ENCODE assay signal across 14 cellular contexts in the genomic region with DNA sequence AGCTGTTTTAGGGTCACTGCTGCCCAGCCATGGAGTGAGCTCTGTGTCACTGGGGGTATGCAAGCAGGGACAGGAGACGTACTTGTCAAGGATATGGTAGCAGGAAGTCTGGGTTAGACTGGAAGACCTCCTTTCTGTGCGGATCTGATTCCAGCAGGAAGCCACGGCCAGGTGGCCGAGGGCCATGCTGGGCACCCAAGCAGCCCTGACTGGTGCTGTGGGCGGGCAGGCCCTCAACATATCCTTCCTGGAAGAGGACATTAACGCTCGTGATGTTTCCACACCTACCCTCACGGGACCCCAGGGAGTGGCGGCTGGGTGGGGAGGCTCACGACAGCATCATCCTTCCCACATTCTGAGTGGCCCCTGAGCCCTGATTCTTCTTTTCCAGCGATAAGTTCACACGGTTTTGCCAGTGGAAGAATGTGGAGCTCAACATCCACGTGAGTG. TPM values are rescaled to one million over a fixed set of nuclear protein-coding genes. Genes with fewer than 3 reads are reported as not detected.
DNase-seq lines count a peak whose midpoint lies in the region; ATAC-seq and TF ChIP-seq lines count a peak whose summit lies in the region.
"Had no signal": no experiment of that assay in that cellular context is flagged by ENCODE, and none has a peak within 500 bp of the region (broad histone marks: within the 10 kb centered on the region; RNA-seq: fewer than 3 reads in every experiment).

No MANE protein-coding gene starts in this region.

- no peak for TF ChIP-seq EP300 in SK-N-SH (IDR thresholded peaks at IDR 0.05; ENCODE audit: borderline replicate concordance in 1 of 2, low read depth in 1 of 2, low read length in 1 of 2)

- WGBS in SK-N-SH (ENCODE audit: low lambda C conversion rate) = 95% methylated on average over 13 of the region's 13 CpGs

- no peak for DNase-seq in effector memory CD4-positive, alpha-beta T cell
- peak; percentile 68 for DNase-seq in osteoblast (ENCODE audit: insufficient read length, low spot score, missing footprints)
- no peak for DNase-seq in SK-N-SH
- no peak for DNase-seq in DMS 273 treated with DMSO at 0.1 percent for 48 hours (lab: John Stamatoyannopoulos, UW)
- DNase-seq in NCI-H524 (lab: John Stamatoyannopoulos, UW) = no peak
- DNase-seq: gastrocnemius medialis; nucleus accumbens; SHP77 treated with DMSO at 0.1 percent for 48 hours; stimulated activated CD4-positive, alpha-beta T cell treated with anti-CD3 and anti-CD28 coated beads, Interleukin-2, amount 100 ng/mL, for 24 hours had no signal

- peaks cover 80 to 90% (median 89%) of the 10 kb centered on the region in 11 experiments for H3K36me3 ChIP-seq in BLaER1 treated with 17β-estradiol and CSF1 and Interleukin-3, amounts not matched to agents 10 nM and 100 nM
- H3K36me3 ChIP-seq in effector memory CD4-positive, alpha-beta T cell (ENCODE audit: control insufficient read depth, insufficient read depth, low read length) = peaks cover 78% of the 10 kb centered on the region
- H3K36me3 ChIP-seq in osteoblast (ENCODE audit: insufficient read depth, low read length) = peaks cover 53% of the 10 kb centered on the region
- H3K36me3 ChIP-seq in SK-N-SH (replicated peaks in 1 of 2; ENCODE audit: control insufficient read depth in 1 of 2, insufficient read depth in 2 of 2, low read length in 1 of 2) = peaks cover 3 to 58% of the 10 kb centered on the region in 2 experiments

- no peak overlapping the region for H2AFZ ChIP-seq in osteoblast (ENCODE audit: low read length)
- no peak overlapping the region for H2AFZ ChIP-seq in SK-N-SH (ENCODE audit: low read depth)

- no peaks in the 10 kb centered on the region for H3K9me2 ChIP-seq in SK-N-SH

- peaks cover 0 to 8% (median 0%) of the 10 kb centered on the region in 11 experiments; a peak in 2 of 22 replicates for H4K20me1 ChIP-seq in BLaER1 treated with 17β-estradiol and CSF1 and Interleukin-3, amounts not matched to agents 10 nM and 100 nM
- H4K20me1 ChIP-seq in osteoblast (ENCODE audit: insufficient read depth, low read length) (peaks cover 3% of the 10 kb centered on the region), SK-N-SH (ENCODE audit: insufficient read depth) (0 out of 2 replicates have a peak, but pooled peaks cover 6% of the 10 kb centered on the region)

- H3K36me3 Mint-ChIP-seq in IgD-negative memory B cell = no peaks in the 10 kb centered on the region

- TF ChIP-seq CTCF in osteoblast (IDR thresholded peaks at IDR 0.05; ENCODE audit: extremely low read depth, low read depth, low read length) = no peak
- no peak for TF ChIP-seq CTCF in SK-N-SH (IDR thresholded peaks at IDR 0.05)

- H3K27me3 ChIP-seq in BLaER1 treated with 17β-estradiol and CSF1 and Interleukin-3, amounts not matched to agents 10 nM and 100 nM = no peaks in the 10 kb centered on the region
- no peaks in the 10 kb centered on the region for H3K27me3 ChIP-seq in effector memory CD4-positive, alpha-beta T cell (replicated peaks; ENCODE audit: control insufficient read depth, insufficient read depth, low read length, poor library complexity, severe bottlenecking)
- no peaks in the 10 kb centered on the region for H3K27me3 ChIP-seq in osteoblast (ENCODE audit: insufficient read depth, low read length)
- no peaks in the 10 kb centered on the region for H3K27me3 ChIP-seq in SK-N-SH (ENCODE audit: insufficient read depth)
- H3K27me3 ChIP-seq: adrenal gland, gastrocnemius medialis had no signal

- no peaks in the 10 kb centered on the region for H3K9me3 Mint-ChIP-seq in IgD-negative memory B cell

- peak overlapping the region; percentile 84 to 100 (median 99) for H3K9ac ChIP-seq in BLaER1 treated with 17β-estradiol and CSF1 and Interleukin-3, amounts not matched to agents 10 nM and 100 nM
- H3K9ac ChIP-seq in SK-N-SH = no peak overlapping the region

- peak overlapping the region in 9 of 10 experiments; percentile 13 to 72 (median 58); a peak in 14 of 20 replicates for H3K4me3 ChIP-seq in BLaER1 treated with 17β-estradiol and CSF1 and Interleukin-3, amounts not matched to agents 10 nM and 100 nM
- no peak overlapping the region for H3K4me3 ChIP-seq in effector memory CD4-positive, alpha-beta T cell (ENCODE audit: insufficient read depth, low read depth, low read length, poor library complexity, severe bottlenecking)
- H3K4me3 ChIP-seq in osteoblast (ENCODE audit: insufficient read depth, low read length) (no peak overlapping the region), SK-N-SH (ENCODE audit: low read depth in 2 of 2, low read length in 1 of 2) (no peak overlapping the region)
- H3K4me3 ChIP-seq: adrenal gland, gastrocnemius medialis had no signal

- no peak for ATAC-seq in GM21515 (IDR thresholded peaks at IDR 0.05; ENCODE audit: unreplicated experiment)
- ATAC-seq: activated CD4-positive, CD25-positive, alpha-beta regulatory T cell treated with anti-CD3 and anti-CD28 coated beads, Interleukin-2, amount 50 U/mL, for 24 hours; gastrocnemius medialis had no signal

- H3K27ac ChIP-seq in BLaER1 treated with 17β-estradiol and CSF1 and Interleukin-3, amounts not matched to agents 10 nM and 100 nM = peak overlapping the region; percentile 93 to 100 (median 99)
- H3K27ac ChIP-seq in effector memory CD4-positive, alpha-beta T cell (ENCODE audit: insufficient read depth, low read length, poor library complexity, severe bottlenecking) = peak overlapping the region; percentile 88
- H3K27ac ChIP-seq in osteoblast (ENCODE audit: low read depth, low read length) = no peak overlapping the region
- no peak overlapping the region for H3K27ac ChIP-seq in SK-N-SH (ENCODE audit: low read depth in 2 of 2, low read length in 1 of 2)

- POLR2A ChIA-PET in SK-N-SH (lab: Yijun Ruan, JAX) = no interaction called here

- CTCF ChIA-PET in SK-N-SH (lab: Yijun Ruan, JAX) = interaction anchor here (0.9 to 3.9 kb wide), 7 partner anchors 17 to 1500 kb away, joined by 3 to 20 read pairs (median 4); no protein-coding TSS in a partner anchor

- no peak for TF ChIP-seq RAD21 in SK-N-SH (IDR thresholded peaks at IDR 0.05; ENCODE audit: low read length)

- no peaks in the 10 kb centered on the region for H3K9me3 ChIP-seq in BLaER1 treated with 17β-estradiol and CSF1 and Interleukin-3, amounts not matched to agents 10 nM and 100 nM (replicated peaks in 1 of 11)
- H3K9me3 ChIP-seq in effector memory CD4-positive, alpha-beta T cell (ENCODE audit: control insufficient read depth, low read length) = no peaks in the 10 kb centered on the region
- H3K9me3 ChIP-seq in osteoblast (ENCODE audit: low read depth, low read length) = no peaks in the 10 kb centered on the region
- no peaks in the 10 kb centered on the region for H3K9me3 ChIP-seq in SK-N-SH
- H3K9me3 ChIP-seq: adrenal gland, gastrocnemius medialis had no signal

- H3K4me2 ChIP-seq in BLaER1 treated with 17β-estradiol and CSF1 and Interleukin-3, amounts not matched to agents 10 nM and 100 nM = peak overlapping the region; percentile 85 to 100 (median 100)
- H3K4me2 ChIP-seq in osteoblast (ENCODE audit: insufficient read depth, low read length) = no peak overlapping the region
- no peak overlapping the region for H3K4me2 ChIP-seq in SK-N-SH

- H3K4me1 Mint-ChIP-seq in IgD-negative memory B cell = peaks cover 13 to 30% (median 27%) of the 10 kb centered on the region in 3 donors

- peak overlapping the region in 1 of 4 donors; percentile 40 for H3K4me3 Mint-ChIP-seq in IgD-negative memory B cell

- H3K79me2 ChIP-seq in osteoblast (ENCODE audit: insufficient read depth, low read length) (peaks cover 45% of the 10 kb centered on the region), SK-N-SH (ENCODE audit: insufficient read depth) (peaks cover 4% of the 10 kb centered on the region; the same call in 1 of the 2 replicates)

- H3K4me1 ChIP-seq in BLaER1 treated with 17β-estradiol and CSF1 and Interleukin-3, amounts not matched to agents 10 nM and 100 nM = peaks cover 97 to 99% (median 98%) of the 10 kb centered on the region in 10 experiments
- H3K4me1 ChIP-seq in effector memory CD4-positive, alpha-beta T cell (ENCODE audit: control insufficient read depth, insufficient read depth, low read length, poor library complexity, severe bottlenecking) = peaks cover 73% of the 10 kb centered on the region
- peaks cover 15% of the 10 kb centered on the region for H3K4me1 ChIP-seq in osteoblast (ENCODE audit: insufficient read depth, low read length)
- H3K4me1 ChIP-seq in SK-N-SH (ENCODE audit: control insufficient read depth in 1 of 2, insufficient read depth in 2 of 2, low read depth in 1 of 2, low read length in 1 of 2) = peaks cover 0 to 6% of the 10 kb centered on the region in 2 experiments; a peak in 2 of 4 replicates

- H3K27ac Mint-ChIP-seq in IgD-negative memory B cell = peak overlapping the region; percentile 67 to 90 (median 86)

- H3K27me3 Mint-ChIP-seq in IgD-negative memory B cell = peaks cover 2% of the 10 kb centered on the region

- no peaks in the 10 kb centered on the region for H3F3A ChIP-seq in SK-N-SH (replicated peaks; ENCODE audit: insufficient read depth)

TF ChIP-seq in SK-N-SH, 30 proteins besides CTCF, POLR2A, EP300 and RAD21 (continues in another document):
- TF ChIP-seq, protein P1, sequence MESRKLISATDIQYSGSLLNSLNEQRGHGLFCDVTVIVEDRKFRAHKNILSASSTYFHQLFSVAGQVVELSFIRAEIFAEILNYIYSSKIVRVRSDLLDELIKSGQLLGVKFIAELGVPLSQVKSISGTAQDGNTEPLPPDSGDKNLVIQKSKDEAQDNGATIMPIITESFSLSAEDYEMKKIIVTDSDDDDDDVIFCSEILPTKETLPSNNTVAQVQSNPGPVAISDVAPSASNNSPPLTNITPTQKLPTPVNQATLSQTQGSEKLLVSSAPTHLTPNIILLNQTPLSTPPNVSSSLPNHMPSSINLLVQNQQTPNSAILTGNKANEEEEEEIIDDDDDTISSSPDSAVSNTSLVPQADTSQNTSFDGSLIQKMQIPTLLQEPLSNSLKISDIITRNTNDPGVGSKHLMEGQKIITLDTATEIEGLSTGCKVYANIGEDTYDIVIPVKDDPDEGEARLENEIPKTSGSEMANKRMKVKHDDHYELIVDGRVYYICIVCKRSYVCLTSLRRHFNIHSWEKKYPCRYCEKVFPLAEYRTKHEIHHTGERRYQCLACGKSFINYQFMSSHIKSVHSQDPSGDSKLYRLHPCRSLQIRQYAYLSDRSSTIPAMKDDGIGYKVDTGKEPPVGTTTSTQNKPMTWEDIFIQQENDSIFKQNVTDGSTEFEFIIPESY (IDR thresholded peaks at IDR 0.05; ENCODE audit: borderline replicate concordance, low read depth) = no peak

RNA-seq across cellular contexts. Expression of a gene that starts 8.7 kb away (rescaled TPM):
- polyA plus RNA-seq in IgD-negative memory B cell (17.3 TPM), SK-N-SH (2012; rRNA removed) (50.2 and 51.4 TPM in 2 replicates)
- 33.0 and 34.4 TPM in 2 replicates for total RNA-seq in osteoblast
- polyA plus RNA-seq in SK-N-SH (2012; cell fraction: cytosol; rRNA removed) = 17.8 and 26.1 TPM in 2 replicates
- 163 and 206 TPM in 2 replicates for polyA plus RNA-seq in SK-N-SH (2012; cell fraction: nucleus; rRNA removed)

RNA-seq across cellular contexts. Expression of a gene that starts 14.1 kb away (rescaled TPM):
- polyA plus RNA-seq in IgD-negative memory B cell (26.2 TPM), SK-N-SH (2012; rRNA removed) (44.6 and 48.5 TPM in 2 replicates)
- total RNA-seq in osteoblast = 21.4 and 23.6 TPM in 2 replicates
- polyA plus RNA-seq in SK-N-SH (2012; cell fraction: cytosol; rRNA removed) = 19.5 and 33.5 TPM in 2 replicates
- polyA plus RNA-seq in SK-N-SH (2012; cell fraction: nucleus; rRNA removed) = 106 and 118 TPM in 2 replicates

RNA-seq across cellular contexts. Expression of a gene that starts 23.0 kb away (rescaled TPM):
- polyA plus RNA-seq in IgD-negative memory B cell (5.5 TPM), SK-N-SH (2012; rRNA removed) (13.5 and 17.1 TPM in 2 replicates)
- 13.3 and 25.0 TPM in 2 replicates for total RNA-seq in osteoblast
- 4.0 and 7.0 TPM in 2 replicates for polyA plus RNA-seq in SK-N-SH (2012; cell fraction: cytosol; rRNA removed)
- polyA plus RNA-seq in SK-N-SH (2012; cell fraction: nucleus; rRNA removed) = 73.4 and 77.8 TPM in 2 replicates

Comparison
In these comparisons a context has a peak if more than half of its experiments do, and no peak if none do; other contexts are left out.
1. H3K27ac ChIP-seq: peak in BLaER1 treated with 17β-estradiol and CSF1 and Interleukin-3, amounts not matched to agents 10 nM and 100 nM (11 of 11) and effector memory CD4-positive, alpha-beta T cell (single experiment); none in osteoblast (single experiment) and SK-N-SH (0 of 2).
2. H3K4me2 ChIP-seq: peak in BLaER1 treated with 17β-estradiol and CSF1 and Interleukin-3, amounts not matched to agents 10 nM and 100 nM (11 of 11); none in osteoblast (single experiment) and SK-N-SH (single experiment).
3. H3K4me3 ChIP-seq: peak in BLaER1 treated with 17β-estradiol and CSF1 and Interleukin-3, amounts not matched to agents 10 nM and 100 nM (9 of 10); none in effector memory CD4-positive, alpha-beta T cell (single experiment), osteoblast (single experiment) and SK-N-SH (0 of 2).